1 cellular context compared by ENCODE assay signal in genomic region chr17:8900207-8900606, GRCh38.
TF ChIP-seq lines count a peak whose summit lies in the region.

No MANE protein-coding gene starts in this region.

TF ChIP-seq in H1, 55 proteins besides CTCF, POLR2A, EP300 and RAD21:
- TF ChIP-seq NANOG (IDR thresholded peaks at IDR 0.05; ENCODE audit: insufficient read depth, low read depth, low read length, poor library complexity, severe bottlenecking) (no peak), USF2 (IDR thresholded peaks at IDR 0.05; ENCODE audit: low read length) (no peak), CTBP2 (IDR thresholded peaks at IDR 0.05; ENCODE audit: borderline replicate concordance, insufficient read depth, insufficient read length, low read length) (no peak), TCF12 (IDR thresholded peaks at IDR 0.05; ENCODE audit: low read depth, low read length) (no peak), CHD7 (IDR thresholded peaks at IDR 0.05; ENCODE audit: insufficient replicate concordance, low read length) (no peak), BCL11A (IDR thresholded peaks at IDR 0.05; ENCODE audit: low read depth in 2 of 2, low read length in 2 of 2) (no peak), KDM4A (IDR thresholded peaks at IDR 0.05; ENCODE audit: low read depth, low read length, severe bottlenecking) (no peak), GABPA (IDR thresholded peaks at IDR 0.05; ENCODE audit: borderline replicate concordance, insufficient read depth, low read length) (no peak), CHD1 (IDR thresholded peaks at IDR 0.05; ENCODE audit: low read depth, low read length) (no peak), SUZ12 (IDR thresholded peaks at IDR 0.05; ENCODE audit: low read length) (no peak), CBX8 (IDR thresholded peaks at IDR 0.05; ENCODE audit: borderline replicate concordance, low read depth, low read length) (no peak)
TF ChIP-seq in H1: peak in this region for 0.
